Comparison of ENCODE assay signal across 2 cellular contexts in the genomic region with DNA sequence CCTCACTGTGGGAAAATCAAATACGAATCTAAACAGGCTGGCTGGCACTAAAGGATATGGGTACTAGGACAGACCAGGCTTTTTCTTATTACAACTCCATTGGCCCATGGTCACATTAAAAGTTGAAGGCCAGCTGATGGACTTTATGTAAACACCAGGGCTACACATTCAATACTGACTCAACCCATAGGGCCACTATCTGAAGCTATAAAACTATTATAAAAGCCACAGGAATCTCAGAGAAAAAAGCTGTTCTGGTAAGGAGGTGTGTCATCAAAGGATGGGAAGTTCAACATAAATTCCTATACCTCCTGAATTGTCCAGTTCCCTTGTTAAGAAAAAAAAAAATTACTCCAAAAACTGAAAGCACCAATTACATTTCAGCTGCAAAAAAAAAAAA.
DNase-seq lines count a peak whose midpoint lies in the region; ATAC-seq, FAIRE-seq and TF ChIP-seq lines count a peak whose summit lies in the region.
"Not testable (repeated sequence)": the region's sequence is repeated elsewhere in the genome, so short reads cannot be mapped to it uniquely, and the experiment has no call there.

No MANE protein-coding gene starts in this region.

- TF ChIP-seq CTCF in RWPE2 (IDR thresholded peaks at IDR 0.05; ENCODE audit: poor library complexity, severe bottlenecking), result not testable (repeated sequence)

- not testable (repeated sequence) for H3K4me1 ChIP-seq in RWPE2 (ENCODE audit: insufficient read depth, poor library complexity, severe bottlenecking)

- not testable (repeated sequence) for H3K4me3 ChIP-seq in RWPE2 (ENCODE audit: severe bottlenecking)

- not testable (repeated sequence) for H3K27me3 ChIP-seq in RWPE2 (ENCODE audit: insufficient read depth, poor library complexity, severe bottlenecking)

- peak; percentile 98 for ATAC-seq in RWPE2 (ENCODE audit: low read depth)

- not testable (repeated sequence) for H3K27ac ChIP-seq in RWPE2 (ENCODE audit: poor library complexity, severe bottlenecking)

- DNase-seq in RCC 7860 (ENCODE audit: low spot score); RWPE2 (ENCODE audit: low spot score): not testable (repeated sequence)

- H3K36me3 ChIP-seq in RWPE2 (ENCODE audit: low read depth), result not testable (repeated sequence)

- peak; percentile 90 for FAIRE-seq in RCC 7860 (lab: Jason Lieb, UNC)

- not testable (repeated sequence) for H3K9me3 ChIP-seq in RWPE2 (ENCODE audit: severe bottlenecking)
